In the genomic region with DNA sequence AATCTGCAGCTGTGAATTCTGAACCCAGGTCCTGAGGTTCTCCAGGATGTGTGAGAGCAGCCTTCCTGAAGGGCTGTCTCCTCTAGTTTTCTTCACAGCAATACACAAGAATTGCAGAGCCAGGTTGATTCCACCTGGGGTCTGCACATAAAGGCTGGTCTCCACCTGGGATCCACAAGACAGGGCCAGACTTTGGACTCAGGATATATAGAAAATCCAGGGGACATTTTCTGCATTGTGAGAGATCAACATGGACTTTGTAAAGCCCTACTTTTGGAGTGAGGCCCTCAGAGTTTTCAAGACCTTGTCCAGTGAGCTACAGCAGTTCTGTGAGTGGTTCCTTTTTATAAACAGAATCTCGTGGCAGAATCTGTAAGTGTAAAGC, we compare ENCODE assay signal across 9 cellular contexts. TPM values are rescaled to one million over a fixed set of nuclear protein-coding genes. Genes with fewer than 3 reads are reported as not detected.
DNase-seq lines count a peak whose midpoint lies in the region; ATAC-seq and TF ChIP-seq lines count a peak whose summit lies in the region.
"Had no signal": no experiment of that assay in that cellular context is flagged by ENCODE, and none has a peak within 500 bp of the region (broad histone marks: within the 10 kb centered on the region; RNA-seq: fewer than 3 reads in every experiment).

No MANE protein-coding gene starts in this region.

- TF ChIP-seq CTCF in lower lobe of right lung (IDR thresholded peaks at IDR 0.05) (no peak), transverse colon (IDR thresholded peaks at IDR 0.05) (no peak), glutamatergic neuron (IDR thresholded peaks at IDR 0.05; ENCODE audit: partially characterized antibody, unreplicated experiment) (no peak)

- peaks cover 81% of the 10 kb centered on the region for H3K4me1 Mint-ChIP-seq in activated T-cell treated with anti-CD3 and anti-CD28 coated beads, Interleukin-2, amount 50 U/mL, for 4 hours (ENCODE audit: low read depth)
- H3K4me1 Mint-ChIP-seq in glutamatergic neuron (ENCODE audit: low read depth, unreplicated experiment), result peaks cover 11% of the 10 kb centered on the region

- TF ChIP-seq EP300 in transverse colon (IDR thresholded peaks at IDR 0.05; ENCODE audit: low read depth), result no peak

- H3K27me3 ChIP-seq in lower lobe of right lung (ENCODE audit: low read depth) (no peaks in the 10 kb centered on the region), transverse colon (no peaks in the 10 kb centered on the region)

- H3K27ac Mint-ChIP-seq in glutamatergic neuron (ENCODE audit: unreplicated experiment), result no peak overlapping the region

- DNase-seq in activated T-cell treated with anti-CD3 and anti-CD28 coated beads, Interleukin-2, amount 50 U/mL, for 4 hours, result no peak
- no peak for DNase-seq in activated T-cell treated with anti-CD3 and anti-CD28 coated beads, Interleukin-2, amount 50 U/mL, for 48 hours
- DNase-seq in lower lobe of right lung (no peak), transverse colon (no peak), KBM-7 (no peak), UCSD-AML1 (lab: John Stamatoyannopoulos, UW; ENCODE audit: unreplicated experiment) (no peak), glutamatergic neuron (no peak)
- DNase-seq: NCI-H2171 had no signal

- WGBS in transverse colon (ENCODE audit: low coverage in 1 of 2), 2 donors, result 38% methylated on average over 1 of the region's 1 CpG; no CpG with 5 or more reads in 1 of the 2 donors

- peak overlapping the region; percentile 88 for H3K4me3 Mint-ChIP-seq in activated T-cell treated with anti-CD3 and anti-CD28 coated beads, Interleukin-2, amount 50 U/mL, for 4 hours
- no peak overlapping the region for H3K4me3 Mint-ChIP-seq in glutamatergic neuron (ENCODE audit: unreplicated experiment)

- peaks cover 14% of the 10 kb centered on the region for H3K36me3 ChIP-seq in lower lobe of right lung
- peaks cover 0 to 7% (median 3%) of the 10 kb centered on the region in 4 donors for H3K36me3 ChIP-seq in transverse colon

- intact Hi-C loops in lower lobe of right lung (cut with DNase I) (no loop called here), transverse colon (cut with DNase I; ENCODE audit: low total_unique reads) (no loop called here)

- no peaks in the 10 kb centered on the region for H3K9me3 Mint-ChIP-seq in activated T-cell treated with anti-CD3 and anti-CD28 coated beads, Interleukin-2, amount 50 U/mL, for 4 hours
- H3K9me3 Mint-ChIP-seq in glutamatergic neuron (ENCODE audit: unreplicated experiment), result no peaks in the 10 kb centered on the region

- no peak for TF ChIP-seq POLR2A in transverse colon (IDR thresholded peaks at IDR 0.05)

- ATAC-seq in activated T-cell treated with anti-CD3 and anti-CD28 coated beads, Interleukin-2, amount 50 U/mL, for 4 hours, result no peak
- no peak for ATAC-seq in lower lobe of right lung

- H3K27me3 Mint-ChIP-seq in activated T-cell treated with anti-CD3 and anti-CD28 coated beads, Interleukin-2, amount 50 U/mL, for 4 hours (ENCODE audit: low read depth), result no peaks in the 10 kb centered on the region
- no peaks in the 10 kb centered on the region for H3K27me3 Mint-ChIP-seq in glutamatergic neuron (ENCODE audit: unreplicated experiment)

- no peak overlapping the region for H3K4me3 ChIP-seq in lower lobe of right lung
- H3K4me3 ChIP-seq in transverse colon, result no peak overlapping the region

- H3K4me1 ChIP-seq in lower lobe of right lung (peaks cover 53% of the 10 kb centered on the region), transverse colon (peaks cover 27 to 63% (median 39%) of the 10 kb centered on the region in 4 donors)

- H3K9me3 ChIP-seq in lower lobe of right lung (no peaks in the 10 kb centered on the region), transverse colon (no peaks in the 10 kb centered on the region)

- in situ Hi-C loops in transverse colon (cut with MboI; ENCODE audit: low pct_ligation_motif_present in 1 of 4, low pct_unique_long_range_greater_than_20kb in 1 of 4, low sequenced_read_pairs in 3 of 4), result loop anchor here in 1 of 4 donors (25.0 kb wide), 1 partner anchor 418 kb away; the partner anchor contains the start of genes ARMC5 and TGFB1I1
- in situ Hi-C loops in KBM-7 (cut with MboI; ENCODE audit: low pct_unique_long_range_greater_than_20kb, low sequenced_read_pairs), result no loop called here

- H3K27ac ChIP-seq in angular gyrus (ENCODE audit: low read depth, low read length), result peak overlapping the region; percentile 70
- H3K27ac ChIP-seq in lower lobe of right lung, result peak overlapping the region; percentile 46
- peak overlapping the region; percentile 3 to 60 (median 40) for H3K27ac ChIP-seq in transverse colon

- peaks cover 69% of the 10 kb centered on the region for H3K36me3 Mint-ChIP-seq in activated T-cell treated with anti-CD3 and anti-CD28 coated beads, Interleukin-2, amount 50 U/mL, for 4 hours (ENCODE audit: insufficient read depth)
- no peaks in the 10 kb centered on the region for H3K36me3 Mint-ChIP-seq in glutamatergic neuron (ENCODE audit: unreplicated experiment)

RNA-seq across cellular contexts. Expression of gene ZNF267, which starts 6.3 kb away (rescaled TPM):
- total RNA-seq in activated T-cell treated with anti-CD3 and anti-CD28 coated beads, Interleukin-2, amount 50 U/mL, for 4 hours, result 10 to 100 TPM; 52.7 to 69.4 (median 66.9) TPM
- total RNA-seq in lower lobe of right lung (17.0 TPM), transverse colon (10 to 100 TPM in 2 of 4 donors, 1 to 10 TPM in 2; 3.4 to 14.1 (median 9.0) TPM), glutamatergic neuron (ENCODE audit: unreplicated experiment) (10.0 TPM)
